In genomic region chr2:42835577-42836371, GRCh38 we compare ENCODE assay signal across 11 cellular contexts. TPM values are rescaled to one million over a fixed set of nuclear protein-coding genes. Genes with fewer than 3 reads are reported as not detected.
A peak's percentile ranks its signal among the peaks of the same experiment; 100 is the strongest.
DNase-seq lines count a peak whose midpoint lies in the region; ATAC-seq, FAIRE-seq and TF ChIP-seq lines count a peak whose summit lies in the region.
"Had no signal": no experiment of that assay in that cellular context is flagged by ENCODE, and none has a peak within 500 bp of the region (broad histone marks: within the 10 kb centered on the region; RNA-seq: fewer than 3 reads in every experiment).

No MANE protein-coding gene starts in this region.

- H3K9me3 ChIP-seq in BLaER1 treated with 17β-estradiol and CSF1 and Interleukin-3, amounts not matched to agents 10 nM and 100 nM (replicated peaks in 1 of 11): peaks cover 0 to 34% (median 6%) of the 10 kb centered on the region in 11 experiments; a peak in 12 of 22 replicates
- H3K9me3 ChIP-seq in Peyer's patch: no peaks in the 10 kb centered on the region
- no peaks in the 10 kb centered on the region for H3K9me3 ChIP-seq in ovary
- no peaks in the 10 kb centered on the region for H3K9me3 ChIP-seq in kidney (ENCODE audit: control insufficient read depth in 1 of 2, low read length in 2 of 2)

- H3K4me1 Mint-ChIP-seq in stimulated activated effector memory CD8-positive, alpha-beta T cell treated with anti-CD3 and anti-CD28 coated beads, Interleukin-12 subunit alpha, Interleukin-12 subunit beta, amount 100 ng/mL, for 72 hours: peaks cover 5% of the 10 kb centered on the region

- no peaks in the 10 kb centered on the region for H3K9me3 Mint-ChIP-seq in stimulated activated effector memory CD8-positive, alpha-beta T cell treated with anti-CD3 and anti-CD28 coated beads, Interleukin-12 subunit alpha, Interleukin-12 subunit beta, amount 100 ng/mL, for 72 hours

- no peak for TF ChIP-seq EP300 in ovary (IDR thresholded peaks at IDR 0.05)

- H3K36me3 Mint-ChIP-seq in stimulated activated effector memory CD8-positive, alpha-beta T cell treated with anti-CD3 and anti-CD28 coated beads, Interleukin-12 subunit alpha, Interleukin-12 subunit beta, amount 100 ng/mL, for 72 hours: no peaks in the 10 kb centered on the region

- FAIRE-seq in kidney (lab: Jason Lieb, UNC): no peak
- FAIRE-seq: G401.6 had no signal

- H3K4me1 ChIP-seq in BLaER1 treated with 17β-estradiol and CSF1 and Interleukin-3, amounts not matched to agents 10 nM and 100 nM: peaks cover 0 to 32% (median 19%) of the 10 kb centered on the region in 10 experiments; a peak in 14 of 20 replicates
- H3K4me1 ChIP-seq in Peyer's patch (no peaks in the 10 kb centered on the region), ovary (ENCODE audit: insufficient read depth) (peaks cover 8% of the 10 kb centered on the region), kidney (ENCODE audit: control insufficient read depth in 1 of 2, insufficient read depth in 1 of 2, low read depth in 1 of 2, low read length in 2 of 2) (peaks cover 0 to 3% of the 10 kb centered on the region in 2 donors)

- no peak for ATAC-seq in stimulated activated effector memory CD8-positive, alpha-beta T cell treated with anti-CD3 and anti-CD28 coated beads, Interleukin-12 subunit alpha, Interleukin-12 subunit beta, amount 100 ng/mL, for 72 hours

- TF ChIP-seq CTCF in Peyer's patch (IDR thresholded peaks at IDR 0.05) (no peak), ovary (IDR thresholded peaks at IDR 0.05) (no peak), kidney (IDR thresholded peaks at IDR 0.05; ENCODE audit: borderline replicate concordance, extremely low read depth, insufficient read depth) (no peak)

- TF ChIP-seq POLR2A in Peyer's patch (IDR thresholded peaks at IDR 0.05): no peak
- no peak for TF ChIP-seq POLR2A in ovary (IDR thresholded peaks at IDR 0.05)

- H3K27ac Mint-ChIP-seq in stimulated activated effector memory CD8-positive, alpha-beta T cell treated with anti-CD3 and anti-CD28 coated beads, Interleukin-12 subunit alpha, Interleukin-12 subunit beta, amount 100 ng/mL, for 72 hours: no peak overlapping the region

- H3K4me3 Mint-ChIP-seq in stimulated activated effector memory CD8-positive, alpha-beta T cell treated with anti-CD3 and anti-CD28 coated beads, Interleukin-12 subunit alpha, Interleukin-12 subunit beta, amount 100 ng/mL, for 72 hours: no peak overlapping the region

- peak overlapping the region in 7 of 11 experiments; percentile 28 to 68 (median 48); a peak in 11 of 22 replicates for H3K27ac ChIP-seq in BLaER1 treated with 17β-estradiol and CSF1 and Interleukin-3, amounts not matched to agents 10 nM and 100 nM
- H3K27ac ChIP-seq in Peyer's patch (peak overlapping the region in 2 of 4 donors; percentile 40 to 65), ovary (peak overlapping the region in 1 of 2 donors; percentile 35), kidney (ENCODE audit: low read depth in 2 of 2, low read length in 2 of 2) (no peak overlapping the region)
- H3K27ac ChIP-seq: VCaP had no signal

- no peaks in the 10 kb centered on the region for H3K36me3 ChIP-seq in BLaER1 treated with 17β-estradiol and CSF1 and Interleukin-3, amounts not matched to agents 10 nM and 100 nM
- H3K36me3 ChIP-seq in Peyer's patch: no peaks in the 10 kb centered on the region
- no peaks in the 10 kb centered on the region for H3K36me3 ChIP-seq in ovary
- no peaks in the 10 kb centered on the region for H3K36me3 ChIP-seq in kidney (ENCODE audit: control insufficient read depth in 1 of 2, insufficient read depth in 2 of 2, low read length in 2 of 2)

- DNase-seq in Peyer's patch (peak in 2 of 3 donors; percentile 15 to 63), fibroblast of gingiva (ENCODE audit: low read depth) (peak; percentile 93), ovary (peak in 3 of 5 donors; percentile 17 to 74 (median 56)), kidney (no peak), NCI-H345 (lab: John Stamatoyannopoulos, UW) (no peak)
- DNase-seq in stimulated activated effector memory CD8-positive, alpha-beta T cell treated with anti-CD3 and anti-CD28 coated beads, Interleukin-12 subunit alpha, Interleukin-12 subunit beta, amount 100 ng/mL, for 72 hours (ENCODE audit: low spot score in 2 of 2): no peak
- DNase-seq in activated naive CD4-positive, alpha-beta T cell (lab: John Stamatoyannopoulos, UW): no peak
- DNase-seq: hippocampal formation had no signal

- H3K27me3 ChIP-seq in BLaER1 treated with 17β-estradiol and CSF1 and Interleukin-3, amounts not matched to agents 10 nM and 100 nM: no peaks in the 10 kb centered on the region
- H3K27me3 ChIP-seq in Peyer's patch: no peaks in the 10 kb centered on the region
- H3K27me3 ChIP-seq in ovary: no peaks in the 10 kb centered on the region

- H4K20me1 ChIP-seq in BLaER1 treated with 17β-estradiol and CSF1 and Interleukin-3, amounts not matched to agents 10 nM and 100 nM: no peaks in the 10 kb centered on the region

- intact Hi-C loops in ovary (cut with DNase I) (loop anchor here in 1 of 4 donors (10.0 kb wide), 1 partner anchor 89 kb away; no protein-coding TSS in a partner anchor), kidney (cut with DNase I) (no loop called here)

- H3K9ac ChIP-seq in BLaER1 treated with 17β-estradiol and CSF1 and Interleukin-3, amounts not matched to agents 10 nM and 100 nM: peak overlapping the region in 2 of 11 experiments; percentile 7 to 43; a peak in 2 of 22 replicates
- no peak overlapping the region for H3K9ac ChIP-seq in kidney (ENCODE audit: low read length in 2 of 2)

- H3K4me3 ChIP-seq in BLaER1 treated with 17β-estradiol and CSF1 and Interleukin-3, amounts not matched to agents 10 nM and 100 nM: peak overlapping the region in 1 of 10 experiments; percentile 36; a peak in 1 of 20 replicates
- H3K4me3 ChIP-seq in Peyer's patch (no peak overlapping the region), ovary (no peak overlapping the region), kidney (ENCODE audit: low read length in 2 of 2) (no peak overlapping the region)

- H3K4me2 ChIP-seq in BLaER1 treated with 17β-estradiol and CSF1 and Interleukin-3, amounts not matched to agents 10 nM and 100 nM: peak overlapping the region in 8 of 11 experiments; percentile 37 to 75 (median 52); a peak in 15 of 22 replicates

- 70 to 76% (median 73%) methylated on average over 5 of the region's 5 CpGs for WGBS in ovary, 3 donors

RNA-seq across cellular contexts. Expression of gene HAAO, which starts 43.4 kb away (rescaled TPM):
- total RNA-seq in Peyer's patch (10 to 100 TPM; 15.7 to 96.9 (median 49.7) TPM), ovary (10 to 100 TPM in 6 of 7 donors, 1 to 10 TPM in 1; 8.8 to 33.0 (median 28.8) TPM), kidney (16.2 TPM)
- polyA plus RNA-seq in ovary (10 to 100 TPM in 1 of 2 donors, 1 to 10 TPM in 1; 6.2 to 17.4 TPM), kidney (ENCODE audit: insufficient read depth, low read depth, low replicate concordance) (57.2 TPM)

Comparison
In these comparisons a context has a peak if more than half of its experiments do, and no peak if none do; other contexts are left out.
1. H3K27ac ChIP-seq: peak in BLaER1 treated with 17β-estradiol and CSF1 and Interleukin-3, amounts not matched to agents 10 nM and 100 nM (7 of 11); none in kidney (0 of 2).
2. DNase-seq: peak in Peyer's patch (2 of 3), fibroblast of gingiva (single experiment) and ovary (3 of 5); none in stimulated activated effector memory CD8-positive, alpha-beta T cell treated with anti-CD3 and anti-CD28 coated beads, Interleukin-12 subunit alpha, Interleukin-12 subunit beta, amount 100 ng/mL, for 72 hours (0 of 2), kidney (single experiment), activated naive CD4-positive, alpha-beta T cell (0 of 4) and NCI-H345 (single experiment).